In genomic region chr5:88474574-88474973, GRCh38 we compare ENCODE assay signal across 23 cellular contexts.
DNase-seq lines count a peak whose midpoint lies in the region; ATAC-seq, FAIRE-seq and TF ChIP-seq lines count a peak whose summit lies in the region.
"Had no signal": no experiment of that assay in that cellular context is flagged by ENCODE, and none has a peak within 500 bp of the region (broad histone marks: within the 10 kb centered on the region; RNA-seq: fewer than 3 reads in every experiment).

No MANE protein-coding gene starts in this region.

- H3K9me3 ChIP-seq in right lobe of liver (no peaks in the 10 kb centered on the region), small intestine (ENCODE audit: control insufficient read depth, low read depth) (no peaks in the 10 kb centered on the region), suprapubic skin (no peaks in the 10 kb centered on the region)

- H3K27ac Mint-ChIP-seq in activated CD8-positive, alpha-beta T cell treated with anti-CD3 and anti-CD28 coated beads for 36 hours, result no peak overlapping the region
- H3K27ac Mint-ChIP-seq: CD4-positive, alpha-beta memory T cell had no signal

- H3K36me3 ChIP-seq in right lobe of liver (no peaks in the 10 kb centered on the region), small intestine (ENCODE audit: control insufficient read depth in 2 of 2, insufficient read depth in 2 of 2, low read length in 2 of 2) (no peaks in the 10 kb centered on the region), suprapubic skin (no peaks in the 10 kb centered on the region)

- WGBS in right lobe of liver (ENCODE audit: insufficient coverage, low coverage, low lambda C conversion rate, missing lambda C conversion rate), result 8% methylated on average over 1 of the region's 1 CpG
- 0 to 7% (median 4%) methylated on average over 1 of the region's 1 CpG for WGBS in small intestine, 3 donors
- 17% methylated on average over 1 of the region's 1 CpG for WGBS in suprapubic skin

- H3K4me1 ChIP-seq in right lobe of liver (peaks cover 0 to 13% (median 6%) of the 10 kb centered on the region in 4 donors), small intestine (ENCODE audit: control insufficient read depth in 2 of 2, insufficient read depth in 1 of 2, low read depth in 1 of 2, low read length in 1 of 2) (no peaks in the 10 kb centered on the region), suprapubic skin (no peaks in the 10 kb centered on the region)

- H3K27ac ChIP-seq in dorsolateral prefrontal cortex (peak overlapping the region in 56 of 59 donors; percentile 3 to 90 (median 74)), right lobe of liver (no peak overlapping the region), small intestine (ENCODE audit: low read depth in 1 of 2, low read length in 1 of 2) (no peak overlapping the region), suprapubic skin (no peak overlapping the region)
- H3K27ac ChIP-seq: KMS-11 had no signal

- FAIRE-seq in small intestine (lab: Jason Lieb, UNC), result no peak
- FAIRE-seq: GM12891, GM18507, H1 had no signal

- H3K9me3 Mint-ChIP-seq in activated CD8-positive, alpha-beta T cell treated with anti-CD3 and anti-CD28 coated beads for 36 hours, result no peaks in the 10 kb centered on the region

- CTCF ChIA-PET in activated CD8-positive, alpha-beta T cell treated with anti-CD3 and anti-CD28 coated beads for 36 hours (lab: Charles Lee), result no interaction called here

- H3K36me3 Mint-ChIP-seq in activated CD8-positive, alpha-beta T cell treated with anti-CD3 and anti-CD28 coated beads for 36 hours (ENCODE audit: low read depth), result no peaks in the 10 kb centered on the region
- H3K36me3 Mint-ChIP-seq: CD4-positive, alpha-beta memory T cell had no signal

- H3K27me3 Mint-ChIP-seq in activated CD8-positive, alpha-beta T cell treated with anti-CD3 and anti-CD28 coated beads for 36 hours, result peaks cover 11% of the 10 kb centered on the region

- H3K4me1 Mint-ChIP-seq in activated CD8-positive, alpha-beta T cell treated with anti-CD3 and anti-CD28 coated beads for 36 hours (ENCODE audit: low read depth), result no peaks in the 10 kb centered on the region
- H3K4me1 Mint-ChIP-seq: CD4-positive, alpha-beta memory T cell had no signal

- intact Hi-C loops in dorsolateral prefrontal cortex (cut with DNase I) (loop anchor here in 1 of 2 donors (10.0 kb wide), 1 partner anchor 80 kb away; no protein-coding TSS in a partner anchor), right lobe of liver (cut with DNase I) (no loop called here)
- intact Hi-C loops in activated CD8-positive, alpha-beta T cell treated with anti-CD3 and anti-CD28 coated beads for 36 hours (cut with micrococcal nuclease), result no loop called here

- POLR2A ChIA-PET in activated CD8-positive, alpha-beta T cell treated with anti-CD3 and anti-CD28 coated beads for 36 hours (lab: Charles Lee), result no interaction called here

- TF ChIP-seq EP300 in suprapubic skin (IDR thresholded peaks at IDR 0.05), result no peak

- ATAC-seq in right lobe of liver, result peak; percentile 85 to 96 (median 93)
- no peak for ATAC-seq in activated CD8-positive, alpha-beta T cell treated with anti-CD3 and anti-CD28 coated beads for 36 hours
- ATAC-seq: PC-3 had no signal

- DNase-seq in HuH-7 (ENCODE audit: low spot score), result peak; percentile 3
- no peak for DNase-seq in dorsolateral prefrontal cortex
- DNase-seq in right lobe of liver, result no peak
- DNase-seq in small intestine, result peak; percentile 61
- no peak for DNase-seq in suprapubic skin (ENCODE audit: low spot score in 2 of 2)
- no peak for DNase-seq in effector CD8-positive, alpha-beta T cell (lab: John Stamatoyannopoulos, UW)
- no peak for DNase-seq in activated CD8-positive, alpha-beta T cell treated with anti-CD3 and anti-CD28 coated beads for 36 hours
- DNase-seq in stimulated activated CD4-positive, alpha-beta T cell treated with anti-CD3 and anti-CD28 coated beads, Interleukin-15, amount 100 ng/mL, for 24 hours, result no peak
- DNase-seq: CD4-positive, alpha-beta memory T cell; DMS53; EL; NCI-H1417; NCI-H187; NCI-H2107; NCI-H226; NCI-H524; PC-3; RPMI8226; SHP77 treated with DMSO at 0.1 percent for 48 hours had no signal

- H3K4me3 ChIP-seq in dorsolateral prefrontal cortex (peak overlapping the region in 1 of 59 donors; percentile 8), right lobe of liver (no peak overlapping the region), small intestine (ENCODE audit: low read depth in 1 of 2, low read length in 2 of 2) (no peak overlapping the region), suprapubic skin (no peak overlapping the region)

- TF ChIP-seq CTCF in dorsolateral prefrontal cortex (IDR thresholded peaks at IDR 0.05 in 54 of 56, conservative IDR thresholded peaks at IDR 0.05 in 2 of 56; ENCODE audit: low read depth in 1 of 56, partially characterized antibody in 56 of 56), result no peak
- TF ChIP-seq CTCF in right lobe of liver (IDR thresholded peaks at IDR 0.05), result no peak
- TF ChIP-seq CTCF in suprapubic skin (IDR thresholded peaks at IDR 0.05), result no peak
- no peak for TF ChIP-seq CTCF in activated CD8-positive, alpha-beta T cell treated with anti-CD3 and anti-CD28 coated beads for 36 hours (IDR thresholded peaks at IDR 0.05)

- no peak overlapping the region for H3K4me3 Mint-ChIP-seq in activated CD8-positive, alpha-beta T cell treated with anti-CD3 and anti-CD28 coated beads for 36 hours
- H3K4me3 Mint-ChIP-seq: CD4-positive, alpha-beta memory T cell had no signal

- H3K27me3 ChIP-seq in dorsolateral prefrontal cortex (no peaks in the 10 kb centered on the region), right lobe of liver (no peaks in the 10 kb centered on the region), small intestine (ENCODE audit: control insufficient read depth in 2 of 2, insufficient read depth in 2 of 2, low read length in 2 of 2) (no peaks in the 10 kb centered on the region), suprapubic skin (no peaks in the 10 kb centered on the region)

- TF ChIP-seq POLR2A in right lobe of liver (IDR thresholded peaks at IDR 0.05), result no peak
- no peak for TF ChIP-seq POLR2A in suprapubic skin (IDR thresholded peaks at IDR 0.05)

Comparison
In these comparisons a context has a peak if more than half of its experiments do, and no peak if none do; other contexts are left out.
1. DNase-seq: peak in HuH-7 (single experiment) and small intestine (single experiment); none in dorsolateral prefrontal cortex (0 of 10), right lobe of liver (0 of 3), suprapubic skin (0 of 2), effector CD8-positive, alpha-beta T cell (single experiment), activated CD8-positive, alpha-beta T cell treated with anti-CD3 and anti-CD28 coated beads for 36 hours (single experiment) and stimulated activated CD4-positive, alpha-beta T cell treated with anti-CD3 and anti-CD28 coated beads, Interleukin-15, amount 100 ng/mL, for 24 hours (single experiment).
2. H3K27ac ChIP-seq: peak in dorsolateral prefrontal cortex (56 of 59); none in right lobe of liver (0 of 3), small intestine (0 of 2) and suprapubic skin (single experiment).